ENCODE assay signal across 13 cellular contexts in genomic region chr20:47309806-47310426, GRCh38. TPM values are rescaled to one million over a fixed set of nuclear protein-coding genes. Genes with fewer than 3 reads are reported as not detected.
DNase-seq lines count a peak whose midpoint lies in the region; ATAC-seq, FAIRE-seq and TF ChIP-seq lines count a peak whose summit lies in the region.
"Had no signal": no experiment of that assay in that cellular context is flagged by ENCODE, and none has a peak within 500 bp of the region (broad histone marks: within the 10 kb centered on the region; RNA-seq: fewer than 3 reads in every experiment).

No MANE protein-coding gene starts in this region.

- H3K36me3 ChIP-seq in Caco-2 (ENCODE audit: control insufficient read depth, insufficient read depth, low read length) (peaks cover 13% of the 10 kb centered on the region), left ventricle myocardium inferior (peaks cover 56% of the 10 kb centered on the region), rectal smooth muscle tissue (ENCODE audit: control insufficient read depth, insufficient read depth, low read length) (peaks cover 4% of the 10 kb centered on the region)

- no TSS peak for BruUV-seq in Caco-2 (replicated peaks; lab: Mats Ljungman, UMichigan)

- no peak for ATAC-seq in activated CD8-positive, alpha-beta T cell treated with anti-CD3 and anti-CD28 coated beads, Interleukin-2, amount 10 ng/mL, durations not matched to agents 7 days and 5 days
- ATAC-seq in HG02870 (IDR thresholded peaks at IDR 0.05; ENCODE audit: unreplicated experiment) (no peak), GM21360 (IDR thresholded peaks at IDR 0.05; ENCODE audit: unreplicated experiment) (no peak)

- no peaks in the 10 kb centered on the region for H3K27me3 Mint-ChIP-seq in Caco-2 (ENCODE audit: insufficient read depth, unreplicated experiment)
- no peaks in the 10 kb centered on the region for H3K27me3 Mint-ChIP-seq in activated CD8-positive, alpha-beta T cell treated with anti-CD3 and anti-CD28 coated beads, Interleukin-2, amount 10 ng/mL, durations not matched to agents 7 days and 5 days (ENCODE audit: low read depth)
- H3K27me3 Mint-ChIP-seq: activated naive CD4-positive, alpha-beta T cell treated with anti-CD3 and anti-CD28 coated beads, Interleukin-2, amount 50 U/mL, for 24 hours had no signal

- POLR2A ChIA-PET in Caco-2 (lab: Charles Lee): no interaction called here
- POLR2A ChIA-PET in activated CD8-positive, alpha-beta T cell treated with anti-CD3 and anti-CD28 coated beads, Interleukin-2, amount 10 ng/mL, durations not matched to agents 7 days and 5 days (lab: Charles Lee): interaction anchor here (0.6 kb wide), 1 partner anchor 1840 kb away, joined by 3 read pairs; no protein-coding TSS in a partner anchor

- peaks cover 100% of the 10 kb centered on the region for H3K36me3 Mint-ChIP-seq in Caco-2 (ENCODE audit: insufficient read depth, unreplicated experiment)
- peaks cover 39% of the 10 kb centered on the region for H3K36me3 Mint-ChIP-seq in activated CD8-positive, alpha-beta T cell treated with anti-CD3 and anti-CD28 coated beads, Interleukin-2, amount 10 ng/mL, durations not matched to agents 7 days and 5 days (ENCODE audit: low read depth)

- H3K4me3 ChIP-seq in Caco-2 (ENCODE audit: low read depth, low read length): no peak overlapping the region
- H3K4me3 ChIP-seq in left ventricle myocardium inferior: no peak overlapping the region
- no peak overlapping the region for H3K4me3 ChIP-seq in rectal smooth muscle tissue (ENCODE audit: low read length)

- DNase-seq in Caco-2 (no peak), left ventricle myocardium inferior (no peak), GM12891 (ENCODE audit: insufficient read length, low spot score) (no peak), GM20000 (ENCODE audit: low spot score) (no peak)
- DNase-seq in activated CD8-positive, alpha-beta T cell treated with anti-CD3 and anti-CD28 coated beads, Interleukin-2, amount 10 ng/mL, durations not matched to agents 7 days and 5 days: no peak
- DNase-seq: DMS79 treated with DMSO at 0.1 percent for 48 hours, Karpas-422, NCI-H2029 treated with DMSO at 0.1 percent for 48 hours had no signal

- H3K27me3 ChIP-seq in Caco-2 (replicated peaks; ENCODE audit: control insufficient read depth, insufficient read depth, low read length) (no peaks in the 10 kb centered on the region), left ventricle myocardium inferior (ENCODE audit: low read depth) (no peaks in the 10 kb centered on the region), rectal smooth muscle tissue (ENCODE audit: control insufficient read depth, insufficient read depth, low read length) (no peaks in the 10 kb centered on the region)

- no peak overlapping the region for H3K4me3 Mint-ChIP-seq in Caco-2 (ENCODE audit: unreplicated experiment)
- no peak overlapping the region for H3K4me3 Mint-ChIP-seq in activated CD8-positive, alpha-beta T cell treated with anti-CD3 and anti-CD28 coated beads, Interleukin-2, amount 10 ng/mL, durations not matched to agents 7 days and 5 days
- H3K4me3 Mint-ChIP-seq: activated naive CD4-positive, alpha-beta T cell treated with anti-CD3 and anti-CD28 coated beads, Interleukin-2, amount 50 U/mL, for 24 hours; T-helper 1 cell treated with Interleukin-12 subunit alpha and Interleukin-12 subunit beta and Interleukin-4 antibody, amounts not matched to agents 30 μg/mL and 1 μg/mL, for 36 hours had no signal

- intact Hi-C loops in Caco-2 (cut with micrococcal nuclease; ENCODE audit: unreplicated experiment): no loop called here
- intact Hi-C loops in left ventricle myocardium inferior (cut with micrococcal nuclease): no loop called here

- H3K9me3 ChIP-seq in Caco-2: no peaks in the 10 kb centered on the region
- no peaks in the 10 kb centered on the region for H3K9me3 ChIP-seq in left ventricle myocardium inferior (replicated peaks)

- TF ChIP-seq CTCF in Caco-2 (IDR thresholded peaks at IDR 0.05; ENCODE audit: insufficient read depth in 1 of 2, low read depth in 1 of 2, low read length in 1 of 2, severe bottlenecking in 1 of 2, unreplicated experiment in 1 of 2): no peak
- TF ChIP-seq CTCF in left ventricle myocardium inferior (IDR thresholded peaks at IDR 0.05; ENCODE audit: borderline replicate concordance): no peak
- TF ChIP-seq CTCF in GM20000 (IDR thresholded peaks at IDR 0.05; ENCODE audit: extremely low read depth, missing control alignments): no peak

- TF ChIP-seq POLR2A in GM12891 (IDR thresholded peaks at IDR 0.05; ENCODE audit: low read depth, low read length): no peak

- H3K4me1 ChIP-seq in Caco-2: peaks cover 41% of the 10 kb centered on the region
- peaks cover 62% of the 10 kb centered on the region for H3K4me1 ChIP-seq in left ventricle myocardium inferior
- H3K4me1 ChIP-seq in rectal smooth muscle tissue (ENCODE audit: control insufficient read depth, insufficient read depth, low read length): peaks cover 15% of the 10 kb centered on the region

- peak overlapping the region; percentile 98 for H3K27ac ChIP-seq in left ventricle myocardium inferior (replicated peaks)
- peak overlapping the region; percentile 61 for H3K27ac ChIP-seq in rectal smooth muscle tissue (ENCODE audit: low read depth, low read length)

- CTCF ChIA-PET in Caco-2 (lab: Charles Lee): no interaction called here
- CTCF ChIA-PET in activated CD8-positive, alpha-beta T cell treated with anti-CD3 and anti-CD28 coated beads, Interleukin-2, amount 10 ng/mL, durations not matched to agents 7 days and 5 days (lab: Charles Lee): no interaction called here

- FAIRE-seq in GM12891 (lab: Jason Lieb, UNC): no peak

- H3K27ac Mint-ChIP-seq in Caco-2 (ENCODE audit: unreplicated experiment): peak overlapping the region; percentile 81
- peak overlapping the region; percentile 15 for H3K27ac Mint-ChIP-seq in activated CD8-positive, alpha-beta T cell treated with anti-CD3 and anti-CD28 coated beads, Interleukin-2, amount 10 ng/mL, durations not matched to agents 7 days and 5 days
- H3K27ac Mint-ChIP-seq: activated naive CD4-positive, alpha-beta T cell treated with anti-CD3 and anti-CD28 coated beads, Interleukin-2, amount 50 U/mL, for 24 hours; T-helper 1 cell treated with Interleukin-12 subunit alpha and Interleukin-12 subunit beta and Interleukin-4 antibody, amounts not matched to agents 30 μg/mL and 1 μg/mL, for 36 hours had no signal

- no peaks in the 10 kb centered on the region for H3K9me3 Mint-ChIP-seq in Caco-2 (ENCODE audit: unreplicated experiment)
- no peaks in the 10 kb centered on the region for H3K9me3 Mint-ChIP-seq in activated CD8-positive, alpha-beta T cell treated with anti-CD3 and anti-CD28 coated beads, Interleukin-2, amount 10 ng/mL, durations not matched to agents 7 days and 5 days (ENCODE audit: insufficient read depth)
- H3K9me3 Mint-ChIP-seq: activated naive CD4-positive, alpha-beta T cell treated with anti-CD3 and anti-CD28 coated beads, Interleukin-2, amount 50 U/mL, for 24 hours; T-helper 1 cell treated with Interleukin-12 subunit alpha and Interleukin-12 subunit beta and Interleukin-4 antibody, amounts not matched to agents 30 μg/mL and 1 μg/mL, for 36 hours had no signal

- peaks cover 34% of the 10 kb centered on the region for H3K4me1 Mint-ChIP-seq in Caco-2 (ENCODE audit: low read depth, unreplicated experiment)
- peaks cover 18% of the 10 kb centered on the region for H3K4me1 Mint-ChIP-seq in activated CD8-positive, alpha-beta T cell treated with anti-CD3 and anti-CD28 coated beads, Interleukin-2, amount 10 ng/mL, durations not matched to agents 7 days and 5 days (ENCODE audit: low read depth)

- no peak overlapping the region for H3K9ac ChIP-seq in rectal smooth muscle tissue (ENCODE audit: low read length)

TF ChIP-seq in GM12891, 5 proteins besides CTCF, POLR2A, EP300 and RAD21:
- TF ChIP-seq POLR2AphosphoS5 (IDR thresholded peaks at IDR 0.05; ENCODE audit: low read depth, low read length) (no peak), SPI1 (IDR thresholded peaks at IDR 0.05; ENCODE audit: low read depth, low read length) (no peak), POU2F2 (IDR thresholded peaks at IDR 0.05; ENCODE audit: low read depth, low read length) (no peak), TAF1 (IDR thresholded peaks at IDR 0.05; ENCODE audit: low read depth, low read length) (no peak), PAX5 (IDR thresholded peaks at IDR 0.05; ENCODE audit: insufficient read depth, low read length, severe bottlenecking) (no peak)

RNA-seq across cellular contexts. Expression of gene ZMYND8, which starts 46.6 kb away (rescaled TPM):
- total RNA-seq in Caco-2 (2022) (180 and 194 TPM in 2 replicates), left ventricle myocardium inferior (37.9 TPM)
- 10 to 100 TPM; 44.3 to 44.7 TPM for total RNA-seq in activated CD8-positive, alpha-beta T cell treated with anti-CD3 and anti-CD28 coated beads, Interleukin-2, amount 10 ng/mL, durations not matched to agents 7 days and 5 days
- polyA plus RNA-seq in GM12891 (2012; ENCODE audit: low read depth, missing spikeins): 14.5 TPM
